ENCODE assay signal across 20 cellular contexts in genomic region chr16:70579248-70579647, GRCh38.
"Had no signal": no experiment of that assay in that cellular context is flagged by ENCODE, and none has a peak within 500 bp of the region (broad histone marks: within the 10 kb centered on the region; RNA-seq: fewer than 3 reads in every experiment).

No MANE protein-coding gene starts in this region.

- H3K27me3 Mint-ChIP-seq: activated CD4-positive, alpha-beta memory T cell treated with anti-CD3 and anti-CD28 coated beads, Interleukin-2, amount 10 ng/mL, durations not matched to agents 7 days and 5 days; activated CD8-positive, alpha-beta memory T cell treated with anti-CD3 and anti-CD28 coated beads, Interleukin-2, amount 10 ng/mL, durations not matched to agents 7 days and 5 days; naive thymus-derived CD8-positive, alpha-beta T cell; stimulated activated naive CD8-positive, alpha-beta T cell treated with anti-CD3 and anti-CD28 coated beads, Interleukin-15, Interleukin-2, amounts not matched to agents 100 ng/mL and 50 ng/mL, for 24 hours; T-cell had no signal

- H3K9me3 ChIP-seq: heart right ventricle, neutrophil, pancreas, SK-N-SH, upper lobe of right lung had no signal

- H3K36me3 Mint-ChIP-seq: T-cell had no signal

- H3K4me3 ChIP-seq: pancreas had no signal

- H3K36me3 ChIP-seq: pancreas, upper lobe of right lung had no signal

- H3K4me3 Mint-ChIP-seq: activated CD4-positive, alpha-beta memory T cell treated with anti-CD3 and anti-CD28 coated beads, Interleukin-2, amount 10 ng/mL, durations not matched to agents 7 days and 5 days; activated CD8-positive, alpha-beta memory T cell treated with anti-CD3 and anti-CD28 coated beads, Interleukin-2, amount 10 ng/mL, durations not matched to agents 7 days and 5 days; activated naive CD4-positive, alpha-beta T cell treated with anti-CD3 and anti-CD28 coated beads for 36 hours; activated naive CD8-positive, alpha-beta T cell treated with anti-CD3 and anti-CD28 coated beads, Interleukin-2, amount 50 U/mL, for 24 hours; naive thymus-derived CD8-positive, alpha-beta T cell; stimulated activated naive CD8-positive, alpha-beta T cell treated with anti-CD3 and anti-CD28 coated beads, Interleukin-15, Interleukin-2, amounts not matched to agents 100 ng/mL and 50 ng/mL, for 24 hours; T-cell had no signal

- H3K27ac Mint-ChIP-seq: activated CD4-positive, alpha-beta memory T cell treated with anti-CD3 and anti-CD28 coated beads, Interleukin-2, amount 10 ng/mL, durations not matched to agents 7 days and 5 days; activated CD8-positive, alpha-beta memory T cell treated with anti-CD3 and anti-CD28 coated beads, Interleukin-2, amount 10 ng/mL, durations not matched to agents 7 days and 5 days; activated naive CD4-positive, alpha-beta T cell treated with anti-CD3 and anti-CD28 coated beads for 36 hours; activated naive CD8-positive, alpha-beta T cell treated with anti-CD3 and anti-CD28 coated beads, Interleukin-2, amount 50 U/mL, for 24 hours; activated T-helper 2 cell treated with anti-CD3 and anti-CD28 coated beads, Interferon-gamma antibody, Interleukin-2, Interleukin-4, amounts not matched to agents 10 μg/mL and 5 μg/mL and 100 μg/mL, durations not matched to agents 14 hours and 24 hours and 36 hours; stimulated activated naive CD8-positive, alpha-beta T cell treated with anti-CD3 and anti-CD28 coated beads, Interleukin-15, Interleukin-2, amounts not matched to agents 100 ng/mL and 50 ng/mL, for 24 hours; T-cell had no signal

- DNase-seq: activated CD4-positive, alpha-beta memory T cell treated with anti-CD3 and anti-CD28 coated beads, Interleukin-2, amount 10 ng/mL, durations not matched to agents 7 days and 5 days; activated CD4-positive, alpha-beta T cell treated with anti-CD3 and anti-CD28 coated beads for 48 hours; activated CD4-positive, CD25-positive, alpha-beta regulatory T cell; activated CD8-positive, alpha-beta memory T cell treated with anti-CD3 and anti-CD28 coated beads, Interleukin-2, amount 10 ng/mL, durations not matched to agents 7 days and 5 days; activated naive CD4-positive, alpha-beta T cell treated with anti-CD3 and anti-CD28 coated beads for 36 hours; activated naive CD8-positive, alpha-beta T cell treated with anti-CD3 and anti-CD28 coated beads, Interleukin-2, amount 50 U/mL, for 24 hours; cerebellar nuclear complex; effector CD4-positive, alpha-beta T cell; kidney glomerular epithelial cell; mesendoderm; naive thymus-derived CD8-positive, alpha-beta T cell; stimulated activated CD4-positive, alpha-beta T cell treated with anti-CD3 and anti-CD28 coated beads, Interleukin-2, amount 100 ng/mL, for 24 hours; T-cell had no signal

- H3K27ac ChIP-seq: neutrophil, pancreas, upper lobe of right lung had no signal

- H3K27me3 ChIP-seq: heart right ventricle, neutrophil, pancreas, upper lobe of right lung had no signal

- H3K9ac ChIP-seq: SK-N-SH had no signal

- H3K9me3 Mint-ChIP-seq: activated CD4-positive, alpha-beta memory T cell treated with anti-CD3 and anti-CD28 coated beads, Interleukin-2, amount 10 ng/mL, durations not matched to agents 7 days and 5 days; activated naive CD4-positive, alpha-beta T cell treated with anti-CD3 and anti-CD28 coated beads for 36 hours; activated naive CD8-positive, alpha-beta T cell treated with anti-CD3 and anti-CD28 coated beads, Interleukin-2, amount 50 U/mL, for 24 hours; activated T-helper 2 cell treated with anti-CD3 and anti-CD28 coated beads, Interferon-gamma antibody, Interleukin-2, Interleukin-4, amounts not matched to agents 10 μg/mL and 5 μg/mL and 100 μg/mL, durations not matched to agents 14 hours and 24 hours and 36 hours; naive thymus-derived CD8-positive, alpha-beta T cell; stimulated activated naive CD8-positive, alpha-beta T cell treated with anti-CD3 and anti-CD28 coated beads, Interleukin-15, Interleukin-2, amounts not matched to agents 100 ng/mL and 50 ng/mL, for 24 hours; T-cell had no signal

- ATAC-seq: activated CD8-positive, alpha-beta memory T cell treated with anti-CD3 and anti-CD28 coated beads, Interleukin-2, amount 10 ng/mL, durations not matched to agents 7 days and 5 days; activated naive CD8-positive, alpha-beta T cell treated with anti-CD3 and anti-CD28 coated beads, Interleukin-2, amount 50 U/mL, for 24 hours; naive thymus-derived CD8-positive, alpha-beta T cell; T-cell had no signal

- H3K4me1 ChIP-seq: pancreas had no signal
